Comparison of ENCODE assay signal across 1 cellular context in genomic region chr11:120304526-120304925, GRCh38.
TF ChIP-seq lines count a peak whose summit lies in the region.

No MANE protein-coding gene starts in this region.

TF ChIP-seq in SK-N-SH treated with all-trans-retinoic acid at 6 μM for 48 hours, 23 proteins besides CTCF, POLR2A, EP300 and RAD21 (continued from another document):
- TF ChIP-seq ZFP3 (CRISPR knock-in tag; IDR thresholded peaks at IDR 0.05): no peak
- no peak for TF ChIP-seq ZC3H10 (CRISPR knock-in tag; IDR thresholded peaks at IDR 0.05)
- no peak for TF ChIP-seq ZFP30 (CRISPR knock-in tag; IDR thresholded peaks at IDR 0.05)
- TF ChIP-seq CSRNP3 (CRISPR knock-in tag; IDR thresholded peaks at IDR 0.05): no peak
